8 cellular contexts compared by ENCODE assay signal in the genomic region with DNA sequence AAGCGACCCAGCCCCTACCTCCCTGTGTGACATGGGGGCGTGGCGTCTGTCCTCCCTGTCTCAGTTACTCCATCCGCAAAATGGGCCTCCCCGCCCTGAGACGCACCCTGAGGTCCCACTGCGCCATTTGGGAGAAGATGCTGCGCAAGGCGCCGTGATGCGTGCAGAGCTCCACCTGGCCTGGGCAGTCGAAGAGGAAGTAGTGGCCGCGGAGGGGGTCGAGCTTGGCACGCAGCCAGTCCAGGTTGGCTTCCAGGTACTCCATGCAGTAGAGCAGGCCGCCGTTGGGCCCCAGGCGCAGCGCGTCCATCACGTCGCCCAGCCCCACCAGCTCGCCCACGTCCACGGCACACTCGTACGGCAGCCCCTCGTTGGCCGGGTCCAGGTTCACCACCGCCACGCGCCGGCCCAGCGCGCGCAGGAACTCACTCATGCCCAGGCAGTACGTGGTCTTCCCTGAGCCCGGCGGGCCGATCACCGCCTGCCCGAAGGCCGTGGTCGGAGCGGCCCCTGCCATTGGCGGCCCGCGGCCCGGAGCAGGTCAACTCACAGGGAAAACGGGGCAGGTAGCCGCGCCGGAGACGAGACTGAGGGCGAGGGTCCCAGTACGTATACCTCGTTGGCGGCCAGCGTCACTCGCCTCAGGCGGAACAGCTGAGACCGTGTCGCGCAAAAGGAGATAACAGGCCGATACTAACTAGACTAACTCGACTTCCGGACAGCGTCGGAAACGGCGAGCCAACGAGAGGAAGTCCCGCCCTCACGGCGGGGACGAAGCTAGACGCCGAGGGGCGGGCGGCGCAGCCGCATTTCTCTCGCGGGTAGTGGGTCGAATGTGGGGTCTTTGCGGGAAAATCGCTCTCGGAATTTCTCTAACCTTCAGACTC. TPM values are rescaled to one million over a fixed set of nuclear protein-coding genes. Genes with fewer than 3 reads are reported as not detected.
DNase-seq lines count a peak whose midpoint lies in the region; ATAC-seq, FAIRE-seq and TF ChIP-seq lines count a peak whose summit lies in the region.

TSS of gene GPN2 (minus strand) at position 704 of the 887 bp plus-strand sequence. CDS start at position 517, 187 bp downstream.

- peaks cover 39 to 66% (median 55%) of the 10 kb centered on the region in 3 experiments for H3K36me3 Mint-ChIP-seq in H9 (ENCODE audit: insufficient read depth in 1 of 3, low read depth in 3 of 3)
- peaks cover 34% of the 10 kb centered on the region for H3K36me3 Mint-ChIP-seq in activated naive CD8-positive, alpha-beta T cell treated with anti-CD3 and anti-CD28 coated beads, Interleukin-2, amount 10 ng/mL, durations not matched to agents 7 days and 5 days

- H3K9ac ChIP-seq in H9 (ENCODE audit: extremely low read depth, insufficient read length, low read length) (peak within 1 kb of the TSS; percentile 56), SU-DHL-6 (ENCODE audit: low read length) (peak within 1 kb of the TSS; percentile 82)

- H3K23me2 ChIP-seq in H9 (ENCODE audit: insufficient read length, low read depth, low read length, poor library complexity, severe bottlenecking), result peaks cover 11% of the 10 kb centered on the region

- H3K9me3 ChIP-seq in H9 (ENCODE audit: control insufficient read depth, low read depth, low read length) (no peaks in the 10 kb centered on the region), MG63 (no peaks in the 10 kb centered on the region), SU-DHL-6 (ENCODE audit: insufficient read depth, low read length) (no peaks in the 10 kb centered on the region), pancreas (no peaks in the 10 kb centered on the region), thyroid gland (no peaks in the 10 kb centered on the region)

- peak within 1 kb of the TSS; percentile 58 for H3K18ac ChIP-seq in H9 (ENCODE audit: insufficient read length, low read depth, low read length)

- no peak within 1 kb of the TSS for H4K5ac ChIP-seq in H9 (ENCODE audit: insufficient read length, low read depth, low read length)

- H4K20me1 ChIP-seq in H9 (ENCODE audit: control insufficient read depth, insufficient read depth, insufficient read length) (peaks cover 2% of the 10 kb centered on the region), SU-DHL-6 (ENCODE audit: low read depth, low read length) (no peaks in the 10 kb centered on the region)

- H3K27ac ChIP-seq in H9 (ENCODE audit: insufficient read length, low read depth, low read length), result no peak within 1 kb of the TSS
- peak within 1 kb of the TSS; percentile 73 for H3K27ac ChIP-seq in SU-DHL-6 (ENCODE audit: low read depth, low read length)
- peak within 1 kb of the TSS; percentile 83 to 96 (median 88) for H3K27ac ChIP-seq in pancreas
- peak within 1 kb of the TSS; percentile 88 to 91 (median 90) for H3K27ac ChIP-seq in thyroid gland

- no peaks in the 10 kb centered on the region for H3K79me1 ChIP-seq in H9 (ENCODE audit: insufficient read depth, low read depth, low read length, poor library complexity, severe bottlenecking)

- H3T11ph ChIP-seq in H9 (ENCODE audit: low read length), result no peak within 1 kb of the TSS

- FAIRE-seq in G401.6 (lab: Jason Lieb, UNC) (peak; percentile 19), pancreas (lab: Jason Lieb, UNC) (no peak)

- peak within 1 kb of the TSS; percentile 62 for H3K14ac ChIP-seq in H9 (ENCODE audit: insufficient read depth, low read length)

- H4K91ac ChIP-seq in H9 (ENCODE audit: insufficient read length, low read depth, low read length), result no peak within 1 kb of the TSS

- peak within 1 kb of the TSS; percentile 89 for H3K4me2 ChIP-seq in H9 (ENCODE audit: insufficient read depth, insufficient read length, low read length)
- peak within 1 kb of the TSS; percentile 91 for H3K4me2 ChIP-seq in SU-DHL-6 (ENCODE audit: low read depth, low read length, poor library complexity, severe bottlenecking)

- no peaks in the 10 kb centered on the region for H3K9me2 ChIP-seq in SU-DHL-6 (replicated peaks; ENCODE audit: insufficient read depth, low read length)

- no peak within 1 kb of the TSS for H2BK20ac ChIP-seq in H9 (ENCODE audit: low read depth, low read length, poor library complexity, severe bottlenecking)

- no peaks in the 10 kb centered on the region for H3K9me3 Mint-ChIP-seq in H9
- H3K9me3 Mint-ChIP-seq in activated naive CD8-positive, alpha-beta T cell treated with anti-CD3 and anti-CD28 coated beads, Interleukin-2, amount 10 ng/mL, durations not matched to agents 7 days and 5 days, result no peaks in the 10 kb centered on the region

- H2AFZ ChIP-seq in H9 (ENCODE audit: low read length) (no peak within 1 kb of the TSS), SU-DHL-6 (ENCODE audit: low read depth, low read length, severe bottlenecking) (peak within 1 kb of the TSS; percentile 82)

- no peak within 1 kb of the TSS for H2BK15ac ChIP-seq in H9 (ENCODE audit: low read depth, low read length)

- TF ChIP-seq POLR2A in thyroid gland (IDR thresholded peaks at IDR 0.05), result peak in 1 of 2 donors; percentile 74

- peaks cover 7 to 16% of the 10 kb centered on the region in 2 experiments for H3K4me1 Mint-ChIP-seq in H9
- H3K4me1 Mint-ChIP-seq in activated naive CD8-positive, alpha-beta T cell treated with anti-CD3 and anti-CD28 coated beads, Interleukin-2, amount 10 ng/mL, durations not matched to agents 7 days and 5 days, result peaks cover 27% of the 10 kb centered on the region

- H3K36me3 ChIP-seq in MG63, result peaks cover 48% of the 10 kb centered on the region
- no peaks in the 10 kb centered on the region for H3K36me3 ChIP-seq in SU-DHL-6 (ENCODE audit: low read length)
- H3K36me3 ChIP-seq in pancreas, result peaks cover 5 to 35% (median 12%) of the 10 kb centered on the region in 3 donors
- peaks cover 42 to 50% of the 10 kb centered on the region in 2 donors for H3K36me3 ChIP-seq in thyroid gland

- peak within 1 kb of the TSS; percentile 99 for H3K4me3 ChIP-seq in MG63
- peak within 1 kb of the TSS; percentile 83 for H3K4me3 ChIP-seq in SU-DHL-6 (ENCODE audit: insufficient read depth, low read length, poor library complexity, severe bottlenecking)
- H3K4me3 ChIP-seq in pancreas, result peak within 1 kb of the TSS; percentile 82 to 97 (median 94)
- peak within 1 kb of the TSS; percentile 87 to 94 (median 92) for H3K4me3 ChIP-seq in thyroid gland (replicated peaks in 1 of 3)

- no peak within 1 kb of the TSS for H3K23ac ChIP-seq in H9 (ENCODE audit: insufficient read length, low read depth, low read length)

- no CpG with 5 or more reads among the region's 89 CpGs for WGBS in H9 (ENCODE audit: extremely low coverage, insufficient read length, low lambda C conversion rate)
- WGBS in pancreas, 2 donors, result 1% methylated on average over 89 of the region's 89 CpGs
- 0 to 1% methylated on average over 14 to 48 of the region's 89 CpGs for WGBS in thyroid gland, 2 donors

- H3K27me3 ChIP-seq in H9 (ENCODE audit: insufficient read depth, low read length) (no peaks in the 10 kb centered on the region; the same call in 1 of the 2 replicates), MG63 (no peaks in the 10 kb centered on the region), SU-DHL-6 (ENCODE audit: low read length) (no peaks in the 10 kb centered on the region), pancreas (no peaks in the 10 kb centered on the region), thyroid gland (no peaks in the 10 kb centered on the region)

- H2AK5ac ChIP-seq in H9 (ENCODE audit: insufficient read length, low read length), result no peak within 1 kb of the TSS

- H3K79me2 ChIP-seq in H9 (ENCODE audit: insufficient read depth, low read length) (no peaks in the 10 kb centered on the region), SU-DHL-6 (ENCODE audit: insufficient read depth, low read length) (peaks cover 17% of the 10 kb centered on the region)

- H3K4me1 ChIP-seq in H9 (ENCODE audit: insufficient read depth, low read length) (no peaks in the 10 kb centered on the region; the same call in 1 of the 2 replicates), pancreas (peaks cover 6 to 8% (median 8%) of the 10 kb centered on the region in 3 donors), thyroid gland (peaks cover 3 to 9% of the 10 kb centered on the region in 2 donors)

- DNase-seq in H9 (peak; percentile 77), MG63 (peak; percentile 71), Right ventricle myocardium inferior (ENCODE audit: missing footprints) (peak; percentile 91), pancreas (peak; percentile 77 to 91 (median 79)), thyroid gland (peak; percentile 73 to 78)
- peak; percentile 81 for DNase-seq in activated naive CD8-positive, alpha-beta T cell treated with anti-CD3 and anti-CD28 coated beads, Interleukin-2, amount 10 ng/mL, durations not matched to agents 7 days and 5 days

- H3K27me3 Mint-ChIP-seq in H9 (ENCODE audit: low read depth), result no peaks in the 10 kb centered on the region
- H3K27me3 Mint-ChIP-seq in activated naive CD8-positive, alpha-beta T cell treated with anti-CD3 and anti-CD28 coated beads, Interleukin-2, amount 10 ng/mL, durations not matched to agents 7 days and 5 days, result no peaks in the 10 kb centered on the region

- no peak within 1 kb of the TSS for H2BK5ac ChIP-seq in H9 (ENCODE audit: insufficient read length, low read length)

- H2BK120ac ChIP-seq in H9 (ENCODE audit: low read depth, low read length, poor library complexity, severe bottlenecking), result no peak within 1 kb of the TSS

- H3K27ac Mint-ChIP-seq in H9, result peak within 1 kb of the TSS; percentile 77 to 95 (median 94)
- peak within 1 kb of the TSS; percentile 92 for H3K27ac Mint-ChIP-seq in activated naive CD8-positive, alpha-beta T cell treated with anti-CD3 and anti-CD28 coated beads, Interleukin-2, amount 10 ng/mL, durations not matched to agents 7 days and 5 days

- no peak within 1 kb of the TSS for H2BK12ac ChIP-seq in H9 (ENCODE audit: insufficient read length, low read depth, low read length)

- peaks cover 13% of the 10 kb centered on the region; the same call in 1 of the 2 replicates for H3F3A ChIP-seq in SU-DHL-6 (ENCODE audit: insufficient read depth)

- H4K8ac ChIP-seq in H9 (replicated peaks; ENCODE audit: insufficient read length, low read depth, low read length), result no peak within 1 kb of the TSS

- TF ChIP-seq CTCF in H9 (conservative IDR thresholded peaks at IDR 0.05) (no peak), SU-DHL-6 (IDR thresholded peaks at IDR 0.05; ENCODE audit: insufficient read depth, low read length, poor library complexity, severe bottlenecking) (no peak), pancreas (IDR thresholded peaks at IDR 0.05) (no peak), thyroid gland (IDR thresholded peaks at IDR 0.05) (peak in 1 of 6 experiments; percentile 6)

- peak; percentile 95 for ATAC-seq in activated naive CD8-positive, alpha-beta T cell treated with anti-CD3 and anti-CD28 coated beads, Interleukin-2, amount 10 ng/mL, durations not matched to agents 7 days and 5 days (ENCODE audit: low read depth)
- ATAC-seq in Right ventricle myocardium inferior, result peak; percentile 94
- peak; percentile 96 to 97 (median 96) for ATAC-seq in pancreas

- no peak within 1 kb of the TSS for H3K56ac ChIP-seq in H9 (ENCODE audit: insufficient read length, low read depth, low read length)

- intact Hi-C loops in Right ventricle myocardium inferior (cut with DNase I), result no loop called here
- intact Hi-C loops in pancreas (cut with DNase I), result no loop called here
- intact Hi-C loops in thyroid gland (cut with DNase I), result no loop called here

- H3K4me3 Mint-ChIP-seq in H9, result peak within 1 kb of the TSS; percentile 94 to 96
- H3K4me3 Mint-ChIP-seq in activated naive CD8-positive, alpha-beta T cell treated with anti-CD3 and anti-CD28 coated beads, Interleukin-2, amount 10 ng/mL, durations not matched to agents 7 days and 5 days, result peak within 1 kb of the TSS; percentile 96

- H3K4ac ChIP-seq in H9 (ENCODE audit: low read depth, low read length), result no peak within 1 kb of the TSS

- POLR2A ChIA-PET in activated naive CD8-positive, alpha-beta T cell treated with anti-CD3 and anti-CD28 coated beads, Interleukin-2, amount 10 ng/mL, durations not matched to agents 7 days and 5 days (lab: Charles Lee), result interaction anchor here (0.5 to 4.3 kb wide), 20 partner anchors 10 to 883 kb away, joined by 3 to 57 read pairs (median 4); partner anchors contain the start of genes GPATCH3, NUDC, PIGV and STX12

RNA-seq across cellular contexts. Expression of gene GPN2, which starts in this region (rescaled TPM):
- total RNA-seq in H9 (2021), result 44.3 and 47.8 TPM in 2 replicates
- 10.0 and 13.0 TPM in 2 replicates for total RNA-seq in MG63 (2014; rRNA removed; shearing (Covaris generic); ENCODE audit: low replicate concordance)
- total RNA-seq in activated naive CD8-positive, alpha-beta T cell treated with anti-CD3 and anti-CD28 coated beads, Interleukin-2, amount 10 ng/mL, durations not matched to agents 7 days and 5 days, result 10 to 100 TPM; 30.1 to 31.2 TPM
- total RNA-seq in Right ventricle myocardium inferior, result 14.9 TPM
- total RNA-seq in pancreas, result 10 to 100 TPM in 5 of 6 donors, 1 to 10 TPM in 1; 9.4 to 14.1 (median 11.3) TPM
- polyA plus RNA-seq in pancreas, result 10 to 100 TPM; 11.8 to 14.2 TPM
- total RNA-seq in thyroid gland, result 10 to 100 TPM; 14.3 to 18.8 (median 16.4) TPM
